28 cellular contexts compared by ENCODE assay signal in genomic region chr9:103242486-103242885, GRCh38.
"Had no signal": no experiment of that assay in that cellular context is flagged by ENCODE, and none has a peak within 500 bp of the region (broad histone marks: within the 10 kb centered on the region; RNA-seq: fewer than 3 reads in every experiment).

No MANE protein-coding gene starts in this region.

- H3K27me3 ChIP-seq: MG63 had no signal

- H3K9me3 ChIP-seq: MG63 had no signal

- H3K36me3 ChIP-seq: MG63 had no signal

- DNase-seq: Karpas-422, Kasumi-1, MM.1S, MV-4-11, NCI-H1048, NCI-H1092, NCI-H1092 treated with DMSO at 0.1 percent for 48 hours, NCI-H1105, NCI-H1105 treated with DMSO at 0.1 percent for 48 hours, NCI-H1436, NCI-H1436 treated with DMSO at 0.1 percent for 48 hours, NCI-H1694, NCI-H1694 treated with DMSO at 0.1 percent for 48 hours, NCI-H187, NCI-H187 treated with DMSO at 0.1 percent for 48 hours, NCI-H1930, NCI-H2029, NCI-H2029 treated with DMSO at 0.1 percent for 48 hours, NCI-H2081 treated with DMSO at 0.1 percent for 48 hours, NCI-H2107, NCI-H2171, NCI-H2171 treated with DMSO at 0.1 percent for 48 hours, NCI-H2227 treated with DMSO at 0.1 percent for 48 hours, NCI-H446, NCI-H446 treated with DMSO at 0.1 percent for 48 hours, NCI-H510A had no signal

- H3K4me2 ChIP-seq: KMS-11 had no signal

- H3K9ac ChIP-seq: KMS-11 had no signal

- H3K4me3 ChIP-seq: MG63 had no signal

- H3K27ac ChIP-seq: KMS-11 had no signal
